ENCODE assay signal across 8 cellular contexts in genomic region chr7:88219781-88220747, GRCh38. TPM values are rescaled to one million over a fixed set of nuclear protein-coding genes. Genes with fewer than 3 reads are reported as not detected.
DNase-seq lines count a peak whose midpoint lies in the region; TF ChIP-seq lines count a peak whose summit lies in the region.

Gene SRI (minus strand): TSS chr7:88220038. CDS start chr7:88220026, 12 bp downstream.

- H3K27ac Mint-ChIP-seq in neural progenitor cell: peak within 1 kb of the TSS; percentile 100

- peak within 1 kb of the TSS; percentile 95 for H3K9ac ChIP-seq in neural progenitor cell

- H3K4me2 ChIP-seq in neural progenitor cell: peak within 1 kb of the TSS; percentile 94

- TF ChIP-seq CTCF in fibroblast of villous mesenchyme (IDR thresholded peaks at IDR 0.05; ENCODE audit: insufficient read depth, low read depth, low read length) (peak; percentile 65), neural progenitor cell (IDR thresholded peaks at IDR 0.05) (peak; percentile 79)

- in situ Hi-C loops in G401 (cut with HindIII; ENCODE audit: low sequenced_read_pairs): no loop called here

- peak within 1 kb of the TSS; percentile 96 for H3K4me3 ChIP-seq in fibroblast of villous mesenchyme (ENCODE audit: low read depth, low read length)
- peak within 1 kb of the TSS; percentile 77 for H3K4me3 ChIP-seq in neural progenitor cell

- H3K9me3 Mint-ChIP-seq in neural progenitor cell: peaks cover 3% of the 10 kb centered on the region

- peak; percentile 81 for DNase-seq in G401 (ENCODE audit: low spot score)
- DNase-seq in GOT3 (lab: John Stamatoyannopoulos, UW): peak; percentile 77
- DNase-seq in LHCN-M2 (ENCODE audit: low read depth): peak; percentile 88
- DNase-seq in activated effector memory CD4-positive, alpha-beta T cell treated with anti-CD3 and anti-CD28 coated beads, Interleukin-2, amount 50 U/mL, for 16 hours: peak; percentile 97
- peak; percentile 81 for DNase-seq in fibroblast of villous mesenchyme (ENCODE audit: low read depth)
- DNase-seq in neural progenitor cell (ENCODE audit: low spot score): peak; percentile 92
- DNase-seq in stromal cell of bone marrow (ENCODE audit: low read depth): peak; percentile 65

- H3F3A ChIP-seq in neural progenitor cell (ENCODE audit: low read depth): peaks cover 3% of the 10 kb centered on the region

- H3K27me3 ChIP-seq in neural progenitor cell: no peaks in the 10 kb centered on the region

- peaks cover 6% of the 10 kb centered on the region for H3K36me3 Mint-ChIP-seq in neural progenitor cell

- peaks cover 20% of the 10 kb centered on the region for H4K20me1 ChIP-seq in neural progenitor cell (ENCODE audit: low read depth)

- H3K9me3 ChIP-seq in neural progenitor cell (ENCODE audit: low read depth): no peaks in the 10 kb centered on the region

- peak; percentile 88 for TF ChIP-seq POLR2A in Raji (IDR thresholded peaks at IDR 0.05; ENCODE audit: insufficient read depth, low read depth, low read length)

- peaks cover 25% of the 10 kb centered on the region for H3K4me1 Mint-ChIP-seq in neural progenitor cell

- H3K79me2 ChIP-seq in neural progenitor cell (ENCODE audit: low read depth): peaks cover 32% of the 10 kb centered on the region

- H3K4me1 ChIP-seq in neural progenitor cell: peaks cover 16% of the 10 kb centered on the region

- H3K27me3 Mint-ChIP-seq in neural progenitor cell (ENCODE audit: insufficient read depth, low read depth): no peaks in the 10 kb centered on the region

- H3K36me3 ChIP-seq in neural progenitor cell: no peaks in the 10 kb centered on the region

- H3K4me3 Mint-ChIP-seq in neural progenitor cell: peak within 1 kb of the TSS; percentile 95

- peak within 1 kb of the TSS; percentile 74 for H2AFZ ChIP-seq in neural progenitor cell (replicated peaks)

- peak within 1 kb of the TSS; percentile 95 for H3K27ac ChIP-seq in neural progenitor cell

RNA-seq across cellular contexts. Expression of gene SRI, which starts in this region (rescaled TPM):
- 84.2 and 113 TPM in 2 replicates for total RNA-seq in G401 (2014; rRNA removed; shearing (Covaris generic))
- total RNA-seq in LHCN-M2 (2014; rRNA removed): 70.1 and 87.6 TPM in 2 replicates
- polyA plus RNA-seq in LHCN-M2 (2012): 128 TPM
- total RNA-seq in fibroblast of villous mesenchyme: 59.9 and 81.2 TPM in 2 replicates
- total RNA-seq in neural progenitor cell (ENCODE audit: low replicate concordance): 60.6 and 136 TPM in 2 replicates

Comparison
In these comparisons a context has a peak if more than half of its experiments do, and no peak if none do; other contexts are left out.
1. Peak in every context shown above with its lines: DNase-seq, H3K4me3 ChIP-seq and H3K27ac ChIP-seq.